8 cellular contexts compared by ENCODE assay signal in genomic region chr1:150621497-150622113, GRCh38. TPM values are rescaled to one million over a fixed set of nuclear protein-coding genes. Genes with fewer than 3 reads are reported as not detected.
DNase-seq lines count a peak whose midpoint lies in the region; ATAC-seq lines count a peak whose summit lies in the region.

No MANE protein-coding gene starts in this region.

- H3K79me2 ChIP-seq in GM23248 (ENCODE audit: insufficient read depth), result peaks cover 82% of the 10 kb centered on the region

- peak overlapping the region; percentile 41; the same call in 1 of the 2 replicates for H3K9ac ChIP-seq in GM23248

- H3K36me3 ChIP-seq in GM23248 (ENCODE audit: low read depth), result peaks cover 21% of the 10 kb centered on the region

- H3K4me3 ChIP-seq in GM23248, result no peak overlapping the region

- H3K9me3 ChIP-seq in GM23248 (ENCODE audit: low read depth), result no peaks in the 10 kb centered on the region

- peak overlapping the region; percentile 13 for H3K4me2 ChIP-seq in GM23248 (ENCODE audit: unreplicated experiment)

- no peaks in the 10 kb centered on the region for H4K20me1 ChIP-seq in GM23248 (ENCODE audit: insufficient read depth)

- H2AFZ ChIP-seq in GM23248, result no peak overlapping the region

- H3K4me1 ChIP-seq in GM23248 (ENCODE audit: insufficient read depth), result peaks cover 22% of the 10 kb centered on the region

- H3K27me3 ChIP-seq in GM23248 (replicated peaks; ENCODE audit: insufficient read depth), result no peaks in the 10 kb centered on the region

- H3K27ac ChIP-seq in GM23248, result peak overlapping the region; percentile 32

- 65 to 67% methylated on average over 5 of the region's 5 CpGs for WGBS in GM23248 (ENCODE audit: low coverage in 1 of 2, low lambda C conversion rate in 2 of 2, missing lambda C conversion rate in 2 of 2), 2 experiments

- H3F3A ChIP-seq in GM23248 (ENCODE audit: insufficient read depth), result peaks cover 36% of the 10 kb centered on the region

- in situ Hi-C loops in GM23248 (cut with MboI), result no loop called here

- DNase-seq in AML-193 (lab: John Stamatoyannopoulos, UW) (peak; percentile 48 to 61), GM23248 (peak; percentile 82), SKM-1 treated with dmso at 0.1 percent for 144 hours (lab: John Stamatoyannopoulos, UW; ENCODE audit: unreplicated experiment) (peak; percentile 66), astrocyte of the hippocampus (ENCODE audit: low read depth, low spot score) (peak; percentile 79), iris pigment epithelial cell (ENCODE audit: low read depth) (peak; percentile 81), OCI-M2 (lab: John Stamatoyannopoulos, UW; ENCODE audit: unreplicated experiment) (no peak)
- DNase-seq in stimulated activated CD4-positive, alpha-beta T cell treated with anti-CD3 and anti-CD28 coated beads, Interleukin-4, amount 100 ng/mL, for 1 hour, result peak; percentile 55

- ATAC-seq in HG02763 (IDR thresholded peaks at IDR 0.05; ENCODE audit: unreplicated experiment), result no peak

- no peaks in the 10 kb centered on the region for H3K9me2 ChIP-seq in GM23248 (ENCODE audit: insufficient read depth)

RNA-seq across cellular contexts. Expression of gene ENSA, which starts 7.8 kb away (rescaled TPM):
- 47.4 and 54.3 TPM in 2 replicates for total RNA-seq in GM23248 (2014; rRNA removed; shearing (Covaris generic))
- 44.4 and 51.1 TPM in 2 replicates for polyA plus RNA-seq in GM23248 (2016; fragmentation: Nextera tagmentation; extraction: Ambion mirVana)

RNA-seq across cellular contexts. Expression of gene MCL1, which starts 42.2 kb away (rescaled TPM):
- total RNA-seq in GM23248 (2014; rRNA removed; shearing (Covaris generic)), result 307 and 310 TPM in 2 replicates
- 79.0 and 84.7 TPM in 2 replicates for polyA plus RNA-seq in GM23248 (2016; fragmentation: Nextera tagmentation; extraction: Ambion mirVana)
